ENCODE assay signal across 27 cellular contexts in the genomic region with DNA sequence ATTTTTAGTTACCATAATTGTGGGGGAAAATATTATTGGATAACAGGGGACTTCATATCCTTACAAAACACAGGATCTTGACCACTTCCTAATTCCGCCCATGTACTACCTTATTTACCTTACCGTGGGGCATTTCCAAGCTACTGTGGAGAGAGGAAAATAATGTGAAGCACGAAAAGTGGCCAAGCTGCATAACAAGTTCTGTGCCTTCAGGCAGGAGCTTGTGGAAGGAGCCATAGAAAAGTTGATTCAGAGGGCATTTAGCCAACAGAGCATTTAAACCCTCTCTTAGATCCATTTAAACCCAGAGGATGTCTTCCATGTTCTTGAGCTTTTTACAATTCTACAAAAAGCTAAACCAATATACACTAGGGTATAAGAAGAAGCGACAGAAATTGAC. TPM values are rescaled to one million over a fixed set of nuclear protein-coding genes. Genes with fewer than 3 reads are reported as not detected.
DNase-seq lines count a peak whose midpoint lies in the region; ATAC-seq and TF ChIP-seq lines count a peak whose summit lies in the region.
"Had no signal": no experiment of that assay in that cellular context is flagged by ENCODE, and none has a peak within 500 bp of the region (broad histone marks: within the 10 kb centered on the region; RNA-seq: fewer than 3 reads in every experiment).

No MANE protein-coding gene starts in this region.

- no peaks in the 10 kb centered on the region for H3K9me2 ChIP-seq in PC-3 (replicated peaks; ENCODE audit: low read length)

- ATAC-seq in PC-3, result no peak
- ATAC-seq in GM19351 (IDR thresholded peaks at IDR 0.05; ENCODE audit: unreplicated experiment), result no peak
- ATAC-seq: CD8-positive, alpha-beta T cell had no signal

- no peaks in the 10 kb centered on the region for H3F3A ChIP-seq in PC-3 (ENCODE audit: low read length, unreplicated experiment)

- H3K4me2 ChIP-seq in PC-3 (ENCODE audit: low read length), result peak overlapping the region; percentile 26; the same call in 1 of the 2 replicates
- H3K4me2 ChIP-seq: KMS-11 had no signal

- H3K4me1 ChIP-seq in PC-3 (ENCODE audit: insufficient read depth, low read length), result peaks cover 8% of the 10 kb centered on the region; the same call in 1 of the 2 replicates
- H3K4me1 ChIP-seq in uterus, result no peaks in the 10 kb centered on the region

- H2AFZ ChIP-seq in PC-3 (ENCODE audit: low read length), result no peak overlapping the region

- H3K9me3 ChIP-seq in PC-3 (ENCODE audit: low read length) (no peaks in the 10 kb centered on the region), uterus (no peaks in the 10 kb centered on the region)
- H3K9me3 ChIP-seq: Caco-2 had no signal

- BruUV-seq in PC-3 (replicated peaks; lab: Mats Ljungman, UMichigan), result no TSS peak

- POLR2A ChIA-PET in PC-3 (lab: Charles Lee; ENCODE audit: unreplicated experiment), result no interaction called here

- H3K27me3 ChIP-seq in PC-3 (ENCODE audit: low read length) (no peaks in the 10 kb centered on the region), uterus (no peaks in the 10 kb centered on the region)

- no peak overlapping the region for H3K4me3 ChIP-seq in PC-3 (ENCODE audit: low read length)
- no peak overlapping the region for H3K4me3 ChIP-seq in epithelial cell of esophagus (ENCODE audit: low read length)
- H3K4me3 ChIP-seq in uterus, result no peak overlapping the region

- no peak for TF ChIP-seq POLR2A in uterus (IDR thresholded peaks at IDR 0.05)

- no peaks in the 10 kb centered on the region for H3K79me2 ChIP-seq in PC-3 (ENCODE audit: low read length)

- H3K9ac ChIP-seq in PC-3 (ENCODE audit: low read length), result no peak overlapping the region
- H3K9ac ChIP-seq: KMS-11 had no signal

- intact Hi-C loops in PC-3 (cut with micrococcal nuclease) (loop anchor here (5.0 kb wide), 2 partner anchors 266 to 1231 kb away; no protein-coding TSS in a partner anchor), uterus (cut with DNase I; ENCODE audit: low total_unique reads) (no loop called here)

- peak overlapping the region; percentile 90 for H3K27ac ChIP-seq in C4-2B
- no peak overlapping the region for H3K27ac ChIP-seq in PC-3 (ENCODE audit: low read length)
- H3K27ac ChIP-seq in uterus, result no peak overlapping the region
- H3K27ac ChIP-seq: HL-60, KMS-11 had no signal

- no peaks in the 10 kb centered on the region for H4K20me1 ChIP-seq in PC-3 (ENCODE audit: low read length)

- CTCF ChIA-PET in PC-3 (lab: Charles Lee), result no interaction called here

- DNase-seq in PC-3 (peak; percentile 59), epithelial cell of esophagus (ENCODE audit: low read depth) (peak; percentile 58), renal cortical epithelial cell (ENCODE audit: low read depth) (peak; percentile 70), uterus (no peak), NCI-H774 (lab: John Stamatoyannopoulos, UW) (no peak)
- DNase-seq: C1 segment of cervical spinal cord; Caco-2; CD8-positive, alpha-beta T cell; DMS 273 treated with DMSO at 0.1 percent for 48 hours; DMS79; EL; GF-D8; NCI-H1092; NCI-H1417 treated with DMSO at 0.1 percent for 48 hours; NCI-H1694 treated with DMSO at 0.1 percent for 48 hours; NCI-H2081; NCI-H2171; NCI-H226; NCI-H510A; NCI-H69; NK-92 treated with Interleukin-12 subunit alpha and Interleukin-12 subunit beta, amount 100 ng/mL, for 24 hours; Right ventricle myocardium superior; RPMI8226 had no signal

- H3K36me3 ChIP-seq in PC-3 (ENCODE audit: low read depth, low read length), result no peaks in the 10 kb centered on the region
- H3K36me3 ChIP-seq in uterus, result no peaks in the 10 kb centered on the region

- TF ChIP-seq CTCF in C4-2B (conservative IDR thresholded peaks at IDR 0.05) (no peak), PC-3 (conservative IDR thresholded peaks at IDR 0.05; ENCODE audit: low read depth, low read length) (no peak), epithelial cell of esophagus (IDR thresholded peaks at IDR 0.05; ENCODE audit: insufficient read depth, low read depth, low read length, missing control alignments) (no peak), uterus (IDR thresholded peaks at IDR 0.05) (no peak)

RNA-seq across cellular contexts. Expression of a gene that starts 41.6 kb away (rescaled TPM):
- 19.2 and 24.0 TPM in 2 replicates for total RNA-seq in PC-3 (2014; rRNA removed)
- total RNA-seq in renal cortical epithelial cell, result 28.1 and 42.5 TPM in 2 replicates
- 100 to 1,000 TPM in 1 of 4 donors, 10 to 100 TPM in 3; 28.7 to 362 (median 44.8) TPM for total RNA-seq in uterus

RNA-seq across cellular contexts. Expression of a gene that starts 41.8 kb away (rescaled TPM):
- total RNA-seq in PC-3 (2014; rRNA removed), result 8.1 and 11.8 TPM in 2 replicates
- 20.3 and 21.7 TPM in 2 replicates for total RNA-seq in renal cortical epithelial cell
- 10 to 100 TPM; 21.0 to 55.6 (median 45.6) TPM for total RNA-seq in uterus

Comparison
In these comparisons a context has a peak if more than half of its experiments do, and no peak if none do; other contexts are left out.
1. DNase-seq: peak in PC-3 (single experiment), epithelial cell of esophagus (single experiment) and renal cortical epithelial cell (single experiment); none in uterus (0 of 2) and NCI-H774 (single experiment).